8 cellular contexts compared by ENCODE assay signal in the genomic region with DNA sequence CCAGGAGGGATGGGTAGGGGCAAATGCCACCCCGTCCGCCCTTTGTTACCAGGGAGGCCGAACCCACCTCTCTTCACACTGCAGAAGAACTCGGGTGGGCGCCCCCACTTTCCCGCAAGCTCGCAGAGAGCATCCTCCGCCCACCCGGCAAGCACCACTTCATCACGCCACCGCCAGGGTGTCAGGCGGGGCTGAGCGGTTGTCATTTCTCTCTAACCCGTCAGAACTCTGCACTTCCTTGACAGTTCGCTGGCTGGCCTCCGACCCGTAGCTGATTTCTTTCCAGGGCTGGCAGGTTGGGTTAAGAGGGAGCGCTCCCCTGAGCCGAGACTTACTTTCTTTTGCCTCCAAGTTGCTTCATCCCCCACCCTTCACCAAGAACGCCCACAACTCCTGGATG.
DNase-seq lines count a peak whose midpoint lies in the region; ATAC-seq and TF ChIP-seq lines count a peak whose summit lies in the region.
"Not testable (repeated sequence)": the region's sequence is repeated elsewhere in the genome, so short reads cannot be mapped to it uniquely, and the experiment has no call there.

No MANE protein-coding gene starts in this region.

- H3K27me3 ChIP-seq in Karpas-422 (ENCODE audit: low read length); hepatocyte; osteoblast (ENCODE audit: insufficient read depth, low read length): not testable (repeated sequence)

- H3K9me3 Mint-ChIP-seq in activated T-cell treated with anti-CD3 and anti-CD28 coated beads, Interleukin-2, amount 50 U/mL, for 4 hours; central memory CD8-positive, alpha-beta T cell; stimulated activated naive CD8-positive, alpha-beta T cell treated with anti-CD3 and anti-CD28 coated beads, Interleukin-15, amount 100 ng/mL, for 72 hours: not testable (repeated sequence)

- H3K4me3 Mint-ChIP-seq in activated T-cell treated with anti-CD3 and anti-CD28 coated beads, Interleukin-2, amount 50 U/mL, for 4 hours, result peak overlapping the region; percentile 17
- peak overlapping the region; percentile 33 for H3K4me3 Mint-ChIP-seq in central memory CD8-positive, alpha-beta T cell
- H3K4me3 Mint-ChIP-seq in stimulated activated naive CD8-positive, alpha-beta T cell treated with anti-CD3 and anti-CD28 coated beads, Interleukin-15, amount 100 ng/mL, for 72 hours, result peak overlapping the region; percentile 53 to 58

- not testable (repeated sequence) for H3K27me3 Mint-ChIP-seq in activated T-cell treated with anti-CD3 and anti-CD28 coated beads, Interleukin-2, amount 50 U/mL, for 4 hours (ENCODE audit: low read depth); central memory CD8-positive, alpha-beta T cell
- H3K27me3 Mint-ChIP-seq in stimulated activated naive CD8-positive, alpha-beta T cell treated with anti-CD3 and anti-CD28 coated beads, Interleukin-15, amount 100 ng/mL, for 72 hours, result peaks cover 25% of the 10 kb centered on the region

- TF ChIP-seq CTCF in hepatocyte (IDR thresholded peaks at IDR 0.05; ENCODE audit: poor library complexity), result peak; percentile 31
- TF ChIP-seq CTCF in osteoblast (IDR thresholded peaks at IDR 0.05; ENCODE audit: extremely low read depth, low read depth, low read length), result not testable (repeated sequence)

- H3K4me2 ChIP-seq in Karpas-422 (ENCODE audit: low read depth, low read length, poor library complexity, severe bottlenecking) (peak overlapping the region; percentile 19), hepatocyte (peak overlapping the region; percentile 67), osteoblast (ENCODE audit: insufficient read depth, low read length) (peak overlapping the region; percentile 64)

- H3K27ac Mint-ChIP-seq in central memory CD8-positive, alpha-beta T cell (ENCODE audit: low read depth), result peak overlapping the region; percentile 20
- not testable (repeated sequence) for H3K27ac Mint-ChIP-seq in stimulated activated naive CD8-positive, alpha-beta T cell treated with anti-CD3 and anti-CD28 coated beads, Interleukin-15, amount 100 ng/mL, for 72 hours

- peak; percentile 64 to 82 for ATAC-seq in activated T-cell treated with anti-CD3 and anti-CD28 coated beads, Interleukin-2, amount 50 U/mL, for 4 hours
- ATAC-seq in central memory CD8-positive, alpha-beta T cell (replicated peaks; ENCODE audit: extremely low read depth, poor library complexity, severe bottlenecking), result peak; percentile 78
- peak; percentile 87 for ATAC-seq in stimulated activated naive CD8-positive, alpha-beta T cell treated with anti-CD3 and anti-CD28 coated beads, Interleukin-15, amount 100 ng/mL, for 72 hours

- not testable (repeated sequence) for H3K79me2 ChIP-seq in Karpas-422 (ENCODE audit: low read length); hepatocyte; osteoblast (ENCODE audit: insufficient read depth, low read length)

- not testable (repeated sequence) for H3K9ac ChIP-seq in Karpas-422 (ENCODE audit: low read length)

- DNase-seq in DMS153 (lab: John Stamatoyannopoulos, UW), result peak; percentile 9
- peak; percentile 77 for DNase-seq in Karpas-422
- DNase-seq in T-helper 1 cell, result peak in 3 of 5 donors; percentile 35 to 43 (median 38)
- DNase-seq in activated T-cell treated with anti-CD3 and anti-CD28 coated beads, Interleukin-2, amount 50 U/mL, for 4 hours, result peak; percentile 38
- DNase-seq in central memory CD8-positive, alpha-beta T cell (ENCODE audit: low spot score in 2 of 2), result peak; percentile 34 to 38
- DNase-seq in hepatocyte (ENCODE audit: low spot score), result peak; percentile 56
- not testable (repeated sequence) for DNase-seq in osteoblast (ENCODE audit: insufficient read length, low spot score, missing footprints)
- DNase-seq in stimulated activated naive CD8-positive, alpha-beta T cell treated with anti-CD3 and anti-CD28 coated beads, Interleukin-15, amount 100 ng/mL, for 72 hours, result peak; percentile 58 to 60

- not testable (repeated sequence) for H3K4me1 Mint-ChIP-seq in activated T-cell treated with anti-CD3 and anti-CD28 coated beads, Interleukin-2, amount 50 U/mL, for 4 hours (ENCODE audit: low read depth)
- H3K4me1 Mint-ChIP-seq in central memory CD8-positive, alpha-beta T cell, result peaks cover 14% of the 10 kb centered on the region
- peaks cover 17% of the 10 kb centered on the region for H3K4me1 Mint-ChIP-seq in stimulated activated naive CD8-positive, alpha-beta T cell treated with anti-CD3 and anti-CD28 coated beads, Interleukin-15, amount 100 ng/mL, for 72 hours

- not testable (repeated sequence) for H3K36me3 ChIP-seq in Karpas-422 (ENCODE audit: insufficient read depth, low read length); hepatocyte (replicated peaks; ENCODE audit: insufficient read depth, low read depth); osteoblast (ENCODE audit: insufficient read depth, low read length)

- not testable (repeated sequence) for H3K4me1 ChIP-seq in Karpas-422 (ENCODE audit: low read length); osteoblast (ENCODE audit: insufficient read depth, low read length)
- H3K4me1 ChIP-seq in hepatocyte (ENCODE audit: insufficient read depth), result peaks cover 13% of the 10 kb centered on the region

- H2AFZ ChIP-seq in Karpas-422 (ENCODE audit: low read length); osteoblast (ENCODE audit: low read length): not testable (repeated sequence)
- H2AFZ ChIP-seq in hepatocyte, result peak overlapping the region; percentile 66

- H3K9me3 ChIP-seq in Karpas-422 (ENCODE audit: low read length); hepatocyte (ENCODE audit: low read depth); osteoblast (ENCODE audit: low read depth, low read length): not testable (repeated sequence)

- H3K9me2 ChIP-seq in Karpas-422 (replicated peaks; ENCODE audit: insufficient read depth, low read length); hepatocyte (replicated peaks; ENCODE audit: insufficient read depth): not testable (repeated sequence)

- not testable (repeated sequence) for H3K27ac ChIP-seq in Karpas-422 (ENCODE audit: low read length); hepatocyte; osteoblast (ENCODE audit: low read depth, low read length)

- H3K36me3 Mint-ChIP-seq in activated T-cell treated with anti-CD3 and anti-CD28 coated beads, Interleukin-2, amount 50 U/mL, for 4 hours (ENCODE audit: insufficient read depth); central memory CD8-positive, alpha-beta T cell (ENCODE audit: insufficient read depth): not testable (repeated sequence)

- 10% methylated on average over 17 of the region's 20 CpGs for WGBS in hepatocyte (ENCODE audit: low lambda C conversion rate, missing lambda C conversion rate)

- not testable (repeated sequence) for H4K20me1 ChIP-seq in Karpas-422 (ENCODE audit: insufficient read depth, low read depth, low read length); hepatocyte (ENCODE audit: insufficient read depth, poor library complexity, severe bottlenecking); osteoblast (ENCODE audit: insufficient read depth, low read length)

- H3K4me3 ChIP-seq in Karpas-422 (ENCODE audit: low read length); hepatocyte: not testable (repeated sequence)
- peak overlapping the region; percentile 45 for H3K4me3 ChIP-seq in osteoblast (ENCODE audit: insufficient read depth, low read length)
